ENCODE assay signal across 1 cellular context in genomic region chr3:101842245-101842934, GRCh38.
TF ChIP-seq lines count a peak whose summit lies in the region.

No MANE protein-coding gene starts in this region.

TF ChIP-seq in H1, 55 proteins besides CTCF, POLR2A, EP300 and RAD21 (continued from another document):
- TF ChIP-seq TBP (IDR thresholded peaks at IDR 0.05; ENCODE audit: low read depth, low read length), result no peak
- no peak for TF ChIP-seq CTBP2 (IDR thresholded peaks at IDR 0.05; ENCODE audit: borderline replicate concordance, insufficient read depth, insufficient read length, low read length)
- no peak for TF ChIP-seq ZNF274 (IDR thresholded peaks at IDR 0.05; ENCODE audit: borderline replicate concordance, extremely low read depth, low read length)
- TF ChIP-seq KDM5A (IDR thresholded peaks at IDR 0.05; ENCODE audit: low read length), result no peak
- TF ChIP-seq, protein P1, sequence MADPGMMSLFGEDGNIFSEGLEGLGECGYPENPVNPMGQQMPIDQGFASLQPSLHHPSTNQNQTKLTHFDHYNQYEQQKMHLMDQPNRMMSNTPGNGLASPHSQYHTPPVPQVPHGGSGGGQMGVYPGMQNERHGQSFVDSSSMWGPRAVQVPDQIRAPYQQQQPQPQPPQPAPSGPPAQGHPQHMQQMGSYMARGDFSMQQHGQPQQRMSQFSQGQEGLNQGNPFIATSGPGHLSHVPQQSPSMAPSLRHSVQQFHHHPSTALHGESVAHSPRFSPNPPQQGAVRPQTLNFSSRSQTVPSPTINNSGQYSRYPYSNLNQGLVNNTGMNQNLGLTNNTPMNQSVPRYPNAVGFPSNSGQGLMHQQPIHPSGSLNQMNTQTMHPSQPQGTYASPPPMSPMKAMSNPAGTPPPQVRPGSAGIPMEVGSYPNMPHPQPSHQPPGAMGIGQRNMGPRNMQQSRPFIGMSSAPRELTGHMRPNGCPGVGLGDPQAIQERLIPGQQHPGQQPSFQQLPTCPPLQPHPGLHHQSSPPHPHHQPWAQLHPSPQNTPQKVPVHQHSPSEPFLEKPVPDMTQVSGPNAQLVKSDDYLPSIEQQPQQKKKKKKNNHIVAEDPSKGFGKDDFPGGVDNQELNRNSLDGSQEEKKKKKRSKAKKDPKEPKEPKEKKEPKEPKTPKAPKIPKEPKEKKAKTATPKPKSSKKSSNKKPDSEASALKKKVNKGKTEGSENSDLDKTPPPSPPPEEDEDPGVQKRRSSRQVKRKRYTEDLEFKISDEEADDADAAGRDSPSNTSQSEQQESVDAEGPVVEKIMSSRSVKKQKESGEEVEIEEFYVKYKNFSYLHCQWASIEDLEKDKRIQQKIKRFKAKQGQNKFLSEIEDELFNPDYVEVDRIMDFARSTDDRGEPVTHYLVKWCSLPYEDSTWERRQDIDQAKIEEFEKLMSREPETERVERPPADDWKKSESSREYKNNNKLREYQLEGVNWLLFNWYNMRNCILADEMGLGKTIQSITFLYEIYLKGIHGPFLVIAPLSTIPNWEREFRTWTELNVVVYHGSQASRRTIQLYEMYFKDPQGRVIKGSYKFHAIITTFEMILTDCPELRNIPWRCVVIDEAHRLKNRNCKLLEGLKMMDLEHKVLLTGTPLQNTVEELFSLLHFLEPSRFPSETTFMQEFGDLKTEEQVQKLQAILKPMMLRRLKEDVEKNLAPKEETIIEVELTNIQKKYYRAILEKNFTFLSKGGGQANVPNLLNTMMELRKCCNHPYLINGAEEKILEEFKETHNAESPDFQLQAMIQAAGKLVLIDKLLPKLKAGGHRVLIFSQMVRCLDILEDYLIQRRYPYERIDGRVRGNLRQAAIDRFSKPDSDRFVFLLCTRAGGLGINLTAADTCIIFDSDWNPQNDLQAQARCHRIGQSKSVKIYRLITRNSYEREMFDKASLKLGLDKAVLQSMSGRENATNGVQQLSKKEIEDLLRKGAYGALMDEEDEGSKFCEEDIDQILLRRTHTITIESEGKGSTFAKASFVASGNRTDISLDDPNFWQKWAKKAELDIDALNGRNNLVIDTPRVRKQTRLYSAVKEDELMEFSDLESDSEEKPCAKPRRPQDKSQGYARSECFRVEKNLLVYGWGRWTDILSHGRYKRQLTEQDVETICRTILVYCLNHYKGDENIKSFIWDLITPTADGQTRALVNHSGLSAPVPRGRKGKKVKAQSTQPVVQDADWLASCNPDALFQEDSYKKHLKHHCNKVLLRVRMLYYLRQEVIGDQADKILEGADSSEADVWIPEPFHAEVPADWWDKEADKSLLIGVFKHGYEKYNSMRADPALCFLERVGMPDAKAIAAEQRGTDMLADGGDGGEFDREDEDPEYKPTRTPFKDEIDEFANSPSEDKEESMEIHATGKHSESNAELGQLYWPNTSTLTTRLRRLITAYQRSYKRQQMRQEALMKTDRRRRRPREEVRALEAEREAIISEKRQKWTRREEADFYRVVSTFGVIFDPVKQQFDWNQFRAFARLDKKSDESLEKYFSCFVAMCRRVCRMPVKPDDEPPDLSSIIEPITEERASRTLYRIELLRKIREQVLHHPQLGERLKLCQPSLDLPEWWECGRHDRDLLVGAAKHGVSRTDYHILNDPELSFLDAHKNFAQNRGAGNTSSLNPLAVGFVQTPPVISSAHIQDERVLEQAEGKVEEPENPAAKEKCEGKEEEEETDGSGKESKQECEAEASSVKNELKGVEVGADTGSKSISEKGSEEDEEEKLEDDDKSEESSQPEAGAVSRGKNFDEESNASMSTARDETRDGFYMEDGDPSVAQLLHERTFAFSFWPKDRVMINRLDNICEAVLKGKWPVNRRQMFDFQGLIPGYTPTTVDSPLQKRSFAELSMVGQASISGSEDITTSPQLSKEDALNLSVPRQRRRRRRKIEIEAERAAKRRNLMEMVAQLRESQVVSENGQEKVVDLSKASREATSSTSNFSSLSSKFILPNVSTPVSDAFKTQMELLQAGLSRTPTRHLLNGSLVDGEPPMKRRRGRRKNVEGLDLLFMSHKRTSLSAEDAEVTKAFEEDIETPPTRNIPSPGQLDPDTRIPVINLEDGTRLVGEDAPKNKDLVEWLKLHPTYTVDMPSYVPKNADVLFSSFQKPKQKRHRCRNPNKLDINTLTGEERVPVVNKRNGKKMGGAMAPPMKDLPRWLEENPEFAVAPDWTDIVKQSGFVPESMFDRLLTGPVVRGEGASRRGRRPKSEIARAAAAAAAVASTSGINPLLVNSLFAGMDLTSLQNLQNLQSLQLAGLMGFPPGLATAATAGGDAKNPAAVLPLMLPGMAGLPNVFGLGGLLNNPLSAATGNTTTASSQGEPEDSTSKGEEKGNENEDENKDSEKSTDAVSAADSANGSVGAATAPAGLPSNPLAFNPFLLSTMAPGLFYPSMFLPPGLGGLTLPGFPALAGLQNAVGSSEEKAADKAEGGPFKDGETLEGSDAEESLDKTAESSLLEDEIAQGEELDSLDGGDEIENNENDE (IDR thresholded peaks at IDR 0.05; ENCODE audit: insufficient replicate concordance, low read length), result peak; percentile 82
- peak; percentile 16 to 82 for TF ChIP-seq BCL11A (IDR thresholded peaks at IDR 0.05; ENCODE audit: low read depth in 2 of 2, low read length in 2 of 2)
- TF ChIP-seq CEBPB (IDR thresholded peaks at IDR 0.05; ENCODE audit: low read depth, low read length), result no peak
- TF ChIP-seq KDM4A (IDR thresholded peaks at IDR 0.05; ENCODE audit: low read depth, low read length, severe bottlenecking), result peak; percentile 48
- no peak for TF ChIP-seq SIN3A (conservative IDR thresholded peaks at IDR 0.05 in 1 of 2, IDR thresholded peaks at IDR 0.05 in 1 of 2; ENCODE audit: low read depth in 1 of 2, low read length in 2 of 2)
- TF ChIP-seq SP2 (IDR thresholded peaks at IDR 0.05; ENCODE audit: low read length), result no peak
- no peak for TF ChIP-seq TAF7 (optimal IDR thresholded peaks at IDR 0.05; ENCODE audit: borderline replicate concordance, low read depth, low read length)
- TF ChIP-seq RBBP5 (IDR thresholded peaks at IDR 0.05; ENCODE audit: borderline replicate concordance, low read depth, low read length), result no peak
- TF ChIP-seq TCF12 (IDR thresholded peaks at IDR 0.05; ENCODE audit: low read depth, low read length), result no peak
- no peak for TF ChIP-seq HDAC6 (IDR thresholded peaks at IDR 0.05; ENCODE audit: low read depth, low read length)
- no peak for TF ChIP-seq BRCA1 (IDR thresholded peaks at IDR 0.05; ENCODE audit: low read depth, low read length)
- TF ChIP-seq TEAD4 (IDR thresholded peaks at IDR 0.05; ENCODE audit: low read depth, low read length), result peak; percentile 100
- TF ChIP-seq ATF2 (IDR thresholded peaks at IDR 0.05; ENCODE audit: low read length), result peak; percentile 65; the same call in 1 of the 2 replicates
- TF ChIP-seq USF2 (IDR thresholded peaks at IDR 0.05; ENCODE audit: low read length), result no peak
- TF ChIP-seq BACH1 (IDR thresholded peaks at IDR 0.05; ENCODE audit: low read length), result no peak
- TF ChIP-seq SIX5 (IDR thresholded peaks at IDR 0.05; ENCODE audit: low read depth, low read length), result no peak
- no peak for TF ChIP-seq CHD1 (IDR thresholded peaks at IDR 0.05; ENCODE audit: low read depth, low read length)
- no peak for TF ChIP-seq RNF2 (IDR thresholded peaks at IDR 0.05; ENCODE audit: borderline replicate concordance, low read depth, low read length, missing control alignments, poor library complexity, severe bottlenecking)
- TF ChIP-seq GABPA (IDR thresholded peaks at IDR 0.05; ENCODE audit: borderline replicate concordance, insufficient read depth, low read length), result no peak
- 0 out of 2 replicates have a peak, but pooled peaks have one; percentile 10 for TF ChIP-seq RXRA (IDR thresholded peaks at IDR 0.05; ENCODE audit: insufficient read depth, low read depth, low read length)
- TF ChIP-seq RFX5 (IDR thresholded peaks at IDR 0.05; ENCODE audit: borderline replicate concordance, low read depth, low read length), result no peak
- peak; percentile 17; the same call in 1 of the 2 replicates for TF ChIP-seq POU5F1 (IDR thresholded peaks at IDR 0.05; ENCODE audit: low read depth, low read length)
- TF ChIP-seq MAFK (IDR thresholded peaks at IDR 0.05; ENCODE audit: low read depth, low read length), result no peak
- no peak for TF ChIP-seq EGR1 (IDR thresholded peaks at IDR 0.05; ENCODE audit: borderline replicate concordance, low read depth, low read length)
- TF ChIP-seq SIRT6 (IDR thresholded peaks at IDR 0.05; ENCODE audit: low read length), result no peak
- TF ChIP-seq E2F6 (IDR thresholded peaks at IDR 0.05), result no peak
- TF ChIP-seq GTF2F1 (IDR thresholded peaks at IDR 0.05; ENCODE audit: borderline replicate concordance, low read depth, low read length), result no peak
- TF ChIP-seq, protein P2, sequence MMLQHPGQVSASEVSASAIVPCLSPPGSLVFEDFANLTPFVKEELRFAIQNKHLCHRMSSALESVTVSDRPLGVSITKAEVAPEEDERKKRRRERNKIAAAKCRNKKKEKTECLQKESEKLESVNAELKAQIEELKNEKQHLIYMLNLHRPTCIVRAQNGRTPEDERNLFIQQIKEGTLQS (IDR thresholded peaks at IDR 0.05; ENCODE audit: insufficient read depth, low read depth, low read length), result no peak
- TF ChIP-seq POLR2AphosphoS5 (IDR thresholded peaks at IDR 0.05; ENCODE audit: low read depth, low read length), result no peak
- peak in 1 of 2 experiments; percentile 94; a peak in 2 of 4 replicates for TF ChIP-seq HDAC2 (IDR thresholded peaks at IDR 0.05; ENCODE audit: borderline replicate concordance in 1 of 2, low read depth in 2 of 2, low read length in 2 of 2)
- TF ChIP-seq FOSL1 (IDR thresholded peaks at IDR 0.05; ENCODE audit: insufficient read depth, low read depth, low read length), result no peak
- no peak for TF ChIP-seq MAX (IDR thresholded peaks at IDR 0.05)
- no peak for TF ChIP-seq SAP30 (IDR thresholded peaks at IDR 0.05; ENCODE audit: insufficient read depth, insufficient replicate concordance, low read length)
- TF ChIP-seq PHF8 (conservative IDR thresholded peaks at IDR 0.05; ENCODE audit: low read depth, low read length), result no peak
- no peak for TF ChIP-seq CREB1 (IDR thresholded peaks at IDR 0.05)
- no peak for TF ChIP-seq EZH2 (IDR thresholded peaks at IDR 0.05; ENCODE audit: low read depth, low read length, severe bottlenecking)
- TF ChIP-seq SUZ12 (IDR thresholded peaks at IDR 0.05; ENCODE audit: low read length), result no peak
- no peak for TF ChIP-seq JUN (IDR thresholded peaks at IDR 0.05; ENCODE audit: low read depth, low read length)
- no peak for TF ChIP-seq SRF (IDR thresholded peaks at IDR 0.05; ENCODE audit: low read depth, low read length)
- peak; percentile 83 for TF ChIP-seq NANOG (IDR thresholded peaks at IDR 0.05; ENCODE audit: insufficient read depth, low read depth, low read length, poor library complexity, severe bottlenecking)
- no peak for TF ChIP-seq CBX8 (IDR thresholded peaks at IDR 0.05; ENCODE audit: borderline replicate concordance, low read depth, low read length)
